ENCODE assay signal across 10 cellular contexts in genomic region chr3:71219744-71220638, GRCh38.
DNase-seq lines count a peak whose midpoint lies in the region; ATAC-seq, FAIRE-seq and TF ChIP-seq lines count a peak whose summit lies in the region.
"Had no signal": no experiment of that assay in that cellular context is flagged by ENCODE, and none has a peak within 500 bp of the region (broad histone marks: within the 10 kb centered on the region; RNA-seq: fewer than 3 reads in every experiment).

No MANE protein-coding gene starts in this region.

- H3K9ac ChIP-seq in trophoblast cell (ENCODE audit: low read length): no peak overlapping the region

- no CpG with 5 or more reads among the region's 7 CpGs for WGBS in trophoblast cell (ENCODE audit: extremely low coverage, insufficient coverage, insufficient read length)

- H3K23ac ChIP-seq in trophoblast cell (ENCODE audit: low read length): no peak overlapping the region

- H3K4me3 Mint-ChIP-seq in natural killer cell: no peak overlapping the region

- H4K12ac ChIP-seq in trophoblast cell (ENCODE audit: low read depth, low read length): no peak overlapping the region

- FAIRE-seq in frontal cortex (lab: Jason Lieb, UNC): no peak

- H3K27ac ChIP-seq in trophoblast cell (ENCODE audit: low read depth, low read length): no peak overlapping the region
- H3K27ac ChIP-seq: epithelial cell of prostate, SJSA1 had no signal

- H3K36me3 Mint-ChIP-seq in natural killer cell: no peaks in the 10 kb centered on the region

- no peaks in the 10 kb centered on the region for H3K79me2 ChIP-seq in trophoblast cell (ENCODE audit: control insufficient read depth, insufficient read depth, low read length, poor library complexity)

- H3K27ac Mint-ChIP-seq in natural killer cell: peak overlapping the region in 1 of 2 donors; percentile 41

- peaks cover 7 to 10% of the 10 kb centered on the region in 2 donors for H3K4me1 Mint-ChIP-seq in natural killer cell

- no peaks in the 10 kb centered on the region for H3K4me1 ChIP-seq in trophoblast cell (ENCODE audit: control insufficient read depth in 1 of 2, insufficient read depth in 2 of 2, low read length in 2 of 2)

- no peak overlapping the region for H3K4me3 ChIP-seq in trophoblast cell (ENCODE audit: low read depth, low read length)
- H3K4me3 ChIP-seq: SJSA1 had no signal

- H4K91ac ChIP-seq in trophoblast cell (ENCODE audit: low read depth, low read length): no peak overlapping the region

- no peaks in the 10 kb centered on the region for H3K36me3 ChIP-seq in trophoblast cell (ENCODE audit: control insufficient read depth in 1 of 2, insufficient read depth in 2 of 2, low read length in 2 of 2)
- H3K36me3 ChIP-seq: SJSA1 had no signal

- H3K9me3 ChIP-seq in trophoblast cell (ENCODE audit: insufficient read depth, low read depth, low read length): no peaks in the 10 kb centered on the region
- H3K9me3 ChIP-seq: SJSA1 had no signal

- H3K4ac ChIP-seq in trophoblast cell (ENCODE audit: low read depth, low read length): no peak overlapping the region

- TF ChIP-seq CTCF in natural killer cell (IDR thresholded peaks at IDR 0.05): no peak

- H3K14ac ChIP-seq in trophoblast cell (ENCODE audit: low read length): no peak overlapping the region

- no peak overlapping the region for H4K8ac ChIP-seq in trophoblast cell (ENCODE audit: low read depth, low read length)

- H3K4me2 ChIP-seq in trophoblast cell (ENCODE audit: low read length): no peak overlapping the region

- no peak overlapping the region for H2BK12ac ChIP-seq in trophoblast cell (ENCODE audit: low read length)

- no peak overlapping the region for H2AFZ ChIP-seq in trophoblast cell (ENCODE audit: insufficient read depth, low read length, poor library complexity)

- no peak overlapping the region for H3K18ac ChIP-seq in trophoblast cell (ENCODE audit: low read length)

- DNase-seq in MV-4-11 (lab: John Stamatoyannopoulos, UW): peak; percentile 22
- no peak for DNase-seq in natural killer cell
- no peak for DNase-seq in iPS-NIHi11 (ENCODE audit: low spot score)
- no peak for DNase-seq in trophoblast cell
- no peak for DNase-seq in nucleus accumbens (lab: John Stamatoyannopoulos, UW)
- DNase-seq in frontal cortex (ENCODE audit: low spot score in 2 of 2): no peak

- no peak overlapping the region for H2BK5ac ChIP-seq in trophoblast cell (ENCODE audit: low read depth, low read length, poor library complexity)

- intact Hi-C loops in natural killer cell (cut with micrococcal nuclease): loop anchor here (10.0 kb wide), 2 partner anchors 175 to 275 kb away; no protein-coding TSS in a partner anchor

- no peaks in the 10 kb centered on the region for H3K79me1 ChIP-seq in trophoblast cell (ENCODE audit: low read length)

- no peaks in the 10 kb centered on the region for H3K9me3 Mint-ChIP-seq in natural killer cell

- no peaks in the 10 kb centered on the region for H3K27me3 ChIP-seq in trophoblast cell (ENCODE audit: insufficient read depth, low read length)
- H3K27me3 ChIP-seq: SJSA1 had no signal

- ATAC-seq in GM18517 (IDR thresholded peaks at IDR 0.05; ENCODE audit: unreplicated experiment) (peak; percentile 93), GM21737 (IDR thresholded peaks at IDR 0.05; ENCODE audit: unreplicated experiment) (peak; percentile 79), natural killer cell (peak in 2 of 3 donors; percentile 34 to 47)

- H2BK120ac ChIP-seq in trophoblast cell (ENCODE audit: insufficient read depth, low read length, poor library complexity): no peak overlapping the region

- no peak overlapping the region for H2AK5ac ChIP-seq in trophoblast cell (ENCODE audit: low read length)

- H3K27me3 Mint-ChIP-seq in natural killer cell (ENCODE audit: low read depth in 2 of 2): peaks cover 2 to 7% of the 10 kb centered on the region in 2 donors

Comparison
In these comparisons a context has a peak if more than half of its experiments do, and no peak if none do; other contexts are left out.
1. ATAC-seq: peak in every context shown above with its lines; median percentile 93 in GM18517; 79 in GM21737; 40 in natural killer cell.